ENCODE assay signal across 15 cellular contexts in the genomic region with DNA sequence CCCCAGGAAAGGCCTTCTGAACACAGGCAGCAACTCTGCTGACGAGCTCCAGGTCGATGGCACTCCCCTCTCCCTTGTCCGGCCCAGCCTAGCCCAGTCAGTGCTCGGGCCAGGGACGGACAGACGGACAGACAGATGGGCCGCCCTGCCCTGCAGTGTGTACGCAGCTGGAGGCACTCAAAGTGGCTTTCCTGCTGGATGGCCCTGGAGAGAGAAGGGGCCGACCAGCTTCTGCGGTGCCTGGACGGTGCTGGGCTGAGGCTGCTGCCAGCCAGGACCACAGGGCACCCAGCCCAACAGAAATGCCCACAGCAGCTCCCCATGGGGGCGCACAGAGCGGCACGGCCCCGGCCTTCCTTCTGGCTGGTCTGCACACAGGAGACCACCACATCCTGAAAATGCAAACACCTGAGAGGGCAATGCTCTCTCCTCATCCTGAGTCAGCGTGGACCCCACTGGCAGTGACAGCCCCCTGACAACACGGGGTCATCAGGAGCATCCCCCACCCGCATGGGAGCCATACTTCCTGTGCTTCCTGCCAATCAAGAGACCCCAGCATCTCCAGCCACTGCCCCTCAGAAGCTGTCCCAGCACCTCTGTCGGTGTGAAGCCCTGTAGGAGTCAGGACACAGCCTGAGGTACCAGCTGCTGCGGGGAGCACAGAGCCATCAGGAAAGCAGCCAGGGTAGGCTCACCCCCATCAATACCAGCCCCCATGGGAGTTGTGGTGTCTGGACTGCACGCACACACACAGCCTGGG. TPM values are rescaled to one million over a fixed set of nuclear protein-coding genes. Genes with fewer than 3 reads are reported as not detected.
DNase-seq lines count a peak whose midpoint lies in the region; ATAC-seq, FAIRE-seq and TF ChIP-seq lines count a peak whose summit lies in the region.
"Had no signal": no experiment of that assay in that cellular context is flagged by ENCODE, and none has a peak within 500 bp of the region (broad histone marks: within the 10 kb centered on the region; RNA-seq: fewer than 3 reads in every experiment).

No MANE protein-coding gene starts in this region.

- H3K9me3 ChIP-seq in esophagus (ENCODE audit: control insufficient read depth in 2 of 2, insufficient read depth in 1 of 2, low read depth in 1 of 2, low read length in 1 of 2) (no peaks in the 10 kb centered on the region), upper lobe of right lung (no peaks in the 10 kb centered on the region)
- H3K9me3 ChIP-seq: adrenal gland had no signal

- H3K27ac ChIP-seq in esophagus (ENCODE audit: low read depth in 2 of 2, low read length in 1 of 2): peak overlapping the region; percentile 47 to 60
- H3K27ac ChIP-seq in upper lobe of right lung: no peak overlapping the region

- peaks cover 0 to 10% of the 10 kb centered on the region in 2 donors for H3K36me3 ChIP-seq in esophagus (ENCODE audit: control insufficient read depth in 2 of 2, insufficient read depth in 2 of 2, low read length in 1 of 2)
- no peaks in the 10 kb centered on the region for H3K36me3 ChIP-seq in upper lobe of right lung
- H3K36me3 ChIP-seq: adrenal gland had no signal

- peak; percentile 7 for DNase-seq in activated naive CD4-positive, alpha-beta T cell treated with anti-CD3 and anti-CD28 coated beads, Interleukin-2, amount 50 U/mL, for 16 hours
- no peak for DNase-seq in activated naive CD4-positive, alpha-beta T cell treated with Interleukin-2 at 50 U/mL for 16 hours
- peak; percentile 11 for DNase-seq in myocyte (ENCODE audit: low read depth)
- peak; percentile 51 for DNase-seq in upper lobe of right lung
- no peak for DNase-seq in NCI-H2227 treated with DMSO at 0.1 percent for 48 hours (lab: John Stamatoyannopoulos, UW)
- no peak for DNase-seq in urothelium cell line (ENCODE audit: low spot score)
- DNase-seq: activated CD4-positive, alpha-beta T cell treated with anti-CD3 and anti-CD28 coated beads for 1 hour; activated T-cell treated with anti-CD3 and anti-CD28 coated beads for 4 hours; NCI-H1417 treated with DMSO at 0.1 percent for 48 hours; NCI-H446 treated with DMSO at 0.1 percent for 48 hours had no signal

- no peak for FAIRE-seq in urothelium cell line (lab: Jason Lieb, UNC)
- FAIRE-seq: A204.1, H54 had no signal

- H3K4me3 ChIP-seq in esophagus (ENCODE audit: low read depth in 1 of 2, low read length in 2 of 2) (no peak overlapping the region), upper lobe of right lung (no peak overlapping the region)

- H3K27me3 ChIP-seq in esophagus (ENCODE audit: control insufficient read depth in 1 of 2, insufficient read depth in 2 of 2, low read length in 2 of 2) (no peaks in the 10 kb centered on the region), upper lobe of right lung (no peaks in the 10 kb centered on the region)
- H3K27me3 ChIP-seq: adrenal gland had no signal

- WGBS in esophagus, 2 donors: 75 to 76% methylated on average over 20 to 21 of the region's 21 CpGs

- intact Hi-C loops in upper lobe of right lung (cut with DNase I): no loop called here

- H3K4me1 ChIP-seq in esophagus (ENCODE audit: control insufficient read depth in 2 of 2, insufficient read depth in 2 of 2, low read length in 1 of 2) (peaks cover 21 to 55% of the 10 kb centered on the region in 2 donors), upper lobe of right lung (peaks cover 43% of the 10 kb centered on the region)

- TF ChIP-seq CTCF in upper lobe of right lung (IDR thresholded peaks at IDR 0.05): no peak

- ATAC-seq in upper lobe of right lung (no peak), HG03095 (IDR thresholded peaks at IDR 0.05; ENCODE audit: unreplicated experiment) (no peak)

RNA-seq across cellular contexts. Expression of a gene that starts 0.7 kb away (rescaled TPM):
- polyA plus RNA-seq in esophagus: 10 to 100 TPM; 33.2 to 43.8 TPM
- total RNA-seq in myocyte (15.0 and 16.7 TPM in 2 replicates), upper lobe of right lung (58.9 TPM)
- polyA plus RNA-seq in myocyte (2012): 36.5 TPM

Comparison
In these comparisons a context has a peak if more than half of its experiments do, and no peak if none do; other contexts are left out.
1. DNase-seq: peak in activated naive CD4-positive, alpha-beta T cell treated with anti-CD3 and anti-CD28 coated beads, Interleukin-2, amount 50 U/mL, for 16 hours (single experiment), myocyte (single experiment) and upper lobe of right lung (single experiment); none in activated naive CD4-positive, alpha-beta T cell treated with Interleukin-2 at 50 U/mL for 16 hours (single experiment), NCI-H2227 treated with DMSO at 0.1 percent for 48 hours (single experiment) and urothelium cell line (single experiment).